In the genomic region with DNA sequence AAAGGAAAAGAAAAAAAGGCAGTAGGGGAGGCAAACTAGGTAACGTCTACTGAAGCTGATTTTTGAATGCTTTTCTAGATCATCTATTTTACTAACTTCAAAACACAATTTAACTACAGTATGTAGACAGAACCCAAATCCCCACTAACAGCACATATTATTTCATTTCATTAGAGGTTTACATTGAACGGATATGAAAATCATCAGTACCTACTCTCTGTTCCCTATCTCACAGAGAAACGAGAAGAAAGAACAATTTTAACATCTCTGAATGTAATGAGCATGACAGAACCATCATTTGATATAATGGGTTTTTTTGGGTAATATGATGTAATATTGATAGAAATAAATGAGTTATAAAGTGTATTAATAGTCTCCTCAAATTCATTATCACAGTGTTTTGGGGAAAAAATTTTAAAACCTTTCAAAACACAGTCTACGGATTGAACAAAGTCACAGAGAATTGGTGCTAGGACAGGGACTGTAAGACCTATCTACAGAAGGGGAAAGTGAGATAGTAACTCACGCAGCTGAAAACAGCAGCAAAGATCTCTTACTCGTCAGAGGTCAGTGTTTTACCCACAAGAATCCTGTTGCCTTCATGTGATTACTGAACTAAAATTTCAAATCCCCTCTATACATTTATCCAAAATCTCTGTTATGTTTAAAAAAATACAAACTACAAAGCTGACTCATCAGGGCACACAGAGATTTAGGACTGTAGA, we compare ENCODE assay signal across 16 cellular contexts.
"Had no signal": no experiment of that assay in that cellular context is flagged by ENCODE, and none has a peak within 500 bp of the region (broad histone marks: within the 10 kb centered on the region; RNA-seq: fewer than 3 reads in every experiment).

No MANE protein-coding gene starts in this region.

- H3K9me3 ChIP-seq: body of pancreas, gastroesophageal sphincter, psoas muscle, right lobe of liver had no signal

- ATAC-seq: activated CD8-positive, alpha-beta T cell treated with anti-CD3 and anti-CD28 coated beads for 36 hours; activated T-cell treated with anti-CD3 and anti-CD28 coated beads, Interleukin-2, amount 50 U/mL, for 72 hours; body of pancreas; gastroesophageal sphincter; left lobe of liver; psoas muscle; right lobe of liver; stimulated activated naive CD8-positive, alpha-beta T cell treated with anti-CD3 and anti-CD28 coated beads, Interleukin-15, Interleukin-2, amounts not matched to agents 100 U/mL and 50 U/mL, for 24 hours had no signal

- DNase-seq: activated CD4-positive, alpha-beta T cell treated with anti-CD3 and anti-CD28 coated beads for 48 hours; activated CD8-positive, alpha-beta T cell treated with anti-CD3 and anti-CD28 coated beads for 36 hours; activated gamma-delta T cell; activated naive CD8-positive, alpha-beta T cell treated with anti-CD3 and anti-CD28 coated beads for 36 hours; activated T-cell treated with anti-CD3 and anti-CD28 coated beads, Interleukin-2, amount 50 U/mL, for 72 hours; amygdala; body of pancreas; caudate nucleus; psoas muscle; right lobe of liver; stimulated activated naive CD8-positive, alpha-beta T cell treated with anti-CD3 and anti-CD28 coated beads, Interleukin-15, Interleukin-2, amounts not matched to agents 100 U/mL and 50 U/mL, for 24 hours; trophoblast cell; WERI-Rb-1 had no signal

- H3K27ac ChIP-seq: body of pancreas, gastroesophageal sphincter, psoas muscle, right lobe of liver, WERI-Rb-1 had no signal

- H3K4me1 ChIP-seq: body of pancreas, gastroesophageal sphincter, psoas muscle had no signal

- H3K27me3 ChIP-seq: body of pancreas, gastroesophageal sphincter, right lobe of liver had no signal

- H3K4me3 ChIP-seq: body of pancreas, gastroesophageal sphincter, psoas muscle, right lobe of liver, smooth muscle cell had no signal
